In the genomic region with DNA sequence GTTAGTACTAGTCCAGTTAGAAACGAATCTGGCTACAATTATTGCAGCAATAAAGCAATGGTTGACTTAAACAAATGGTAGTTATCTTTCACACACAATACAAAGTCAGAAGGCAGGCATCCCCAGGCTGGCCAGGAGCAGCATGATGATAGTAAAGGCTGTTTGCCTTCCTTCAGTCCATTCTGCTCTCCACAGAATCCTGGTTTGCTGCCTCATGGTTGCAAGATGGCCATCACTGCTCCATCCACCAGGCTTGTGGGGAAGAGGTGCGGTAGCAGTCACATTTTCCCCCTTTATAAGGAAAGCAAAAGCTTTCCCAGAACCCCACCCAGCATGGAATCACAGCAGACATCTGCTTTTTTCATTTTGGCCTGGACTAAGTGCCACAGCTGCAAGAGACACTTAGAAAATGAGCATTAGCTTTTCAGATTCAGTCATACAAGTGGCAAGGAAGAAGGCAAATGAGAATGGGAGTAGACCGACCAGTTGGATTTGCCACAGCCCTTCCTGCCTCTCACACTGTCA, we compare ENCODE assay signal across 11 cellular contexts.
DNase-seq lines count a peak whose midpoint lies in the region; ATAC-seq and TF ChIP-seq lines count a peak whose summit lies in the region.
"Had no signal": no experiment of that assay in that cellular context is flagged by ENCODE, and none has a peak within 500 bp of the region (broad histone marks: within the 10 kb centered on the region; RNA-seq: fewer than 3 reads in every experiment).

No MANE protein-coding gene starts in this region.

- H3K9me3 Mint-ChIP-seq in activated T-cell treated with anti-CD3 and anti-CD28 coated beads, Interleukin-2, amount 50 U/mL, for 24 hours = no peaks in the 10 kb centered on the region
- H3K9me3 Mint-ChIP-seq in type B pancreatic cell = no peaks in the 10 kb centered on the region
- H3K9me3 Mint-ChIP-seq: activated B cell treated with CpG ODN at 0.5 μM for 24 hours; dendritic cell treated with granulocyte-macrophage colony-stimulating factor and Interleukin-4, amounts not matched to agents 40 ng/mL and 50 ng/mL, for 4 days had no signal

- peaks cover 42% of the 10 kb centered on the region for H3K4me1 Mint-ChIP-seq in activated T-cell treated with anti-CD3 and anti-CD28 coated beads, Interleukin-2, amount 50 U/mL, for 24 hours (ENCODE audit: low read depth)
- H3K4me1 Mint-ChIP-seq in type B pancreatic cell (ENCODE audit: unreplicated experiment) = peaks cover 48% of the 10 kb centered on the region

- no peaks in the 10 kb centered on the region for H3K9me3 ChIP-seq in esophagus (ENCODE audit: control insufficient read depth in 2 of 2, insufficient read depth in 1 of 2, low read depth in 1 of 2, low read length in 1 of 2)

- peaks cover 2 to 22% of the 10 kb centered on the region in 2 donors for H3K4me1 ChIP-seq in esophagus (ENCODE audit: control insufficient read depth in 2 of 2, insufficient read depth in 2 of 2, low read length in 1 of 2)

- peak overlapping the region; percentile 57 for H3K27ac Mint-ChIP-seq in activated T-cell treated with anti-CD3 and anti-CD28 coated beads, Interleukin-2, amount 50 U/mL, for 24 hours
- H3K27ac Mint-ChIP-seq in type B pancreatic cell = peak overlapping the region; percentile 90
- H3K27ac Mint-ChIP-seq: activated B cell treated with CpG ODN at 0.5 μM for 24 hours; dendritic cell treated with granulocyte-macrophage colony-stimulating factor and Interleukin-4, amounts not matched to agents 40 ng/mL and 50 ng/mL, for 4 days had no signal

- H3K27me3 ChIP-seq in esophagus (ENCODE audit: control insufficient read depth in 1 of 2, insufficient read depth in 2 of 2, low read length in 2 of 2) = no peaks in the 10 kb centered on the region

- WGBS in esophagus, 2 donors = 55 to 57% methylated on average over 3 of the region's 3 CpGs

- ATAC-seq in GM19324 (IDR thresholded peaks at IDR 0.05; ENCODE audit: low FRiP score, unreplicated experiment) (no peak), GM19463 (IDR thresholded peaks at IDR 0.05; ENCODE audit: unreplicated experiment) (no peak)

- H3K36me3 Mint-ChIP-seq in activated T-cell treated with anti-CD3 and anti-CD28 coated beads, Interleukin-2, amount 50 U/mL, for 24 hours (ENCODE audit: low read depth) = peaks cover 18% of the 10 kb centered on the region
- peaks cover 18% of the 10 kb centered on the region for H3K36me3 Mint-ChIP-seq in type B pancreatic cell

- H3K27ac ChIP-seq in esophagus (ENCODE audit: low read depth in 2 of 2, low read length in 1 of 2) = peak overlapping the region; percentile 39 to 85

- H3K4me3 ChIP-seq in esophagus (ENCODE audit: low read depth in 1 of 2, low read length in 2 of 2) = no peak overlapping the region

- TF ChIP-seq CTCF in type B pancreatic cell (conservative IDR thresholded peaks at IDR 0.05) = no peak

- no peaks in the 10 kb centered on the region for H3K27me3 Mint-ChIP-seq in activated T-cell treated with anti-CD3 and anti-CD28 coated beads, Interleukin-2, amount 50 U/mL, for 24 hours
- no peaks in the 10 kb centered on the region for H3K27me3 Mint-ChIP-seq in type B pancreatic cell
- H3K27me3 Mint-ChIP-seq: activated B cell treated with CpG ODN at 0.5 μM for 24 hours; dendritic cell treated with granulocyte-macrophage colony-stimulating factor and Interleukin-4, amounts not matched to agents 40 ng/mL and 50 ng/mL, for 4 days had no signal

- H3K4me3 Mint-ChIP-seq in activated T-cell treated with anti-CD3 and anti-CD28 coated beads, Interleukin-2, amount 50 U/mL, for 24 hours = no peak overlapping the region
- no peak overlapping the region for H3K4me3 Mint-ChIP-seq in type B pancreatic cell
- H3K4me3 Mint-ChIP-seq: activated B cell treated with CpG ODN at 0.5 μM for 24 hours; dendritic cell treated with granulocyte-macrophage colony-stimulating factor and Interleukin-4, amounts not matched to agents 40 ng/mL and 50 ng/mL, for 4 days had no signal

- no peak for DNase-seq in activated T-cell treated with anti-CD3 and anti-CD28 coated beads, Interleukin-2, amount 50 U/mL, for 24 hours
- DNase-seq in activated T-cell treated with anti-CD3 and anti-CD28 coated beads, Interleukin-2, amount 50 U/mL, for 48 hours = no peak
- DNase-seq in myocyte (ENCODE audit: low read depth) (peak; percentile 69), type B pancreatic cell (ENCODE audit: extremely low spot score, unreplicated experiment) (no peak), COLO829 (ENCODE audit: low spot score) (no peak)
- DNase-seq: activated B cell treated with CpG ODN at 0.5 μM for 24 hours, NCI-H345 had no signal

- H3K36me3 ChIP-seq in esophagus (ENCODE audit: control insufficient read depth in 2 of 2, insufficient read depth in 2 of 2, low read length in 1 of 2) = peaks cover 0 to 1% of the 10 kb centered on the region in 2 donors
